9 cellular contexts compared by ENCODE assay signal in the genomic region with DNA sequence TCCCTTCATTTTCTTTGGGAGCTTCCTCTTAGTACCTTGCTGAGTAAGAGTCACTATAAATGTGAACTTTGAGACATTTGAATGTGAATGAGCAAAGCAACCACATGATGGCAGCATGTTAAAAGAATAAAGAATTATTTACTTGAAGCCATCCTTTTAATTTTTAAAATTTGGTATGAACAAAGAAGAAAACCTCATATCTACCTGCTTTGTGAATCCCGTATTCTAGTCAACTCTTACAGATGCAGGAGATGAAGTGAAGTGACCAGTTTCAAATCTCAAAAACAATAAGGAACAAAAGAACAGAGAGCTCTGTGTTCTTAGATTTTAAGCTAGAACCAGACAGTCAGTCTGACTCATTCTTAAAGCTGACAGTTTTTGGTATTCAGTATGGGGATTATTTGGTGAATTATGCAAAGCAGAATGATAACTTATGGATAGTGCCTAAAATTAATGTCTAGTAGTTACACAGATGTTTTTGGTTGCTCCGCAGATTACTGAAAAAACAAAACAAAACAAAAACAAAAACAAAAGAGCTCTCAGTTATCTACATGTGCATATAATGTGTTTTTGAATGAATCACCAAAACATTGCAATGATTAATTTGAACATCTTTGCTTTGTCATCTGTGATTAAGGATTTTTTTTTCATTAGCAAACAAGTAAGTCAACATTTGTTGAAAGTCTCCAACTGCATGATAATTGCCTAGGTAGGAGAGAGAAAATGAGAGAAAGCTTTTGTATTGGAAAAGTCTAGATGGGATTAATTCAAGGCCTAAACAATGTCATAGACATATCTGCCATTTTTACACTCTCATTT. TPM values are rescaled to one million over a fixed set of nuclear protein-coding genes. Genes with fewer than 3 reads are reported as not detected.
DNase-seq lines count a peak whose midpoint lies in the region; ATAC-seq, FAIRE-seq and TF ChIP-seq lines count a peak whose summit lies in the region.
"Had no signal": no experiment of that assay in that cellular context is flagged by ENCODE, and none has a peak within 500 bp of the region (broad histone marks: within the 10 kb centered on the region; RNA-seq: fewer than 3 reads in every experiment).

No MANE protein-coding gene starts in this region.

- H3K4me2 ChIP-seq in DND-41 (ENCODE audit: insufficient read depth, low read length) = no peak overlapping the region

- H3K4me1 ChIP-seq in DND-41 (ENCODE audit: insufficient read depth, low read length) = no peaks in the 10 kb centered on the region
- H3K4me1 ChIP-seq in small intestine (ENCODE audit: control insufficient read depth in 2 of 2, insufficient read depth in 1 of 2, low read depth in 1 of 2, low read length in 1 of 2) = no peaks in the 10 kb centered on the region

- H3K9me3 ChIP-seq in DND-41 (ENCODE audit: insufficient read depth, low read length, severe bottlenecking) (no peaks in the 10 kb centered on the region), small intestine (ENCODE audit: control insufficient read depth, low read depth) (no peaks in the 10 kb centered on the region)

- H3K27ac ChIP-seq in DND-41 (ENCODE audit: low read length) (no peak overlapping the region), small intestine (ENCODE audit: low read depth in 1 of 2, low read length in 1 of 2) (no peak overlapping the region)

- H2AFZ ChIP-seq in DND-41 (ENCODE audit: low read depth, low read length) = no peak overlapping the region

- no peaks in the 10 kb centered on the region for H3K27me3 ChIP-seq in DND-41 (ENCODE audit: insufficient read depth, low read length, poor library complexity)
- H3K27me3 ChIP-seq in small intestine (ENCODE audit: control insufficient read depth in 2 of 2, insufficient read depth in 2 of 2, low read length in 2 of 2) = no peaks in the 10 kb centered on the region

- H3K79me2 ChIP-seq in DND-41 (ENCODE audit: insufficient read depth, low read length) = no peaks in the 10 kb centered on the region

- H4K20me1 ChIP-seq in DND-41 (ENCODE audit: insufficient read depth, low read length) = no peaks in the 10 kb centered on the region

- no peak for FAIRE-seq in small intestine (lab: Jason Lieb, UNC)

- ATAC-seq in DND-41 (ENCODE audit: insufficient read depth, low read depth) (no peak), GM21786 (IDR thresholded peaks at IDR 0.05; ENCODE audit: unreplicated experiment) (peak; percentile 47), GM21447 (IDR thresholded peaks at IDR 0.05; ENCODE audit: unreplicated experiment) (no peak)
- ATAC-seq: naive thymus-derived CD8-positive, alpha-beta T cell had no signal

- H3K36me3 ChIP-seq in DND-41 (ENCODE audit: insufficient read depth, low read length) (no peaks in the 10 kb centered on the region), small intestine (ENCODE audit: control insufficient read depth in 2 of 2, insufficient read depth in 2 of 2, low read length in 2 of 2) (no peaks in the 10 kb centered on the region)

- TF ChIP-seq CTCF in DND-41 (IDR thresholded peaks at IDR 0.05; ENCODE audit: borderline replicate concordance, extremely low read depth, low read length, poor library complexity, severe bottlenecking) = peak; percentile 57
- peak; percentile 44 for TF ChIP-seq CTCF in epithelial cell of esophagus (IDR thresholded peaks at IDR 0.05; ENCODE audit: insufficient read depth, low read depth, low read length, missing control alignments)

- 43 to 53% (median 46%) methylated on average over 2 of the region's 2 CpGs for WGBS in small intestine, 3 donors

- H3K9ac ChIP-seq in DND-41 (ENCODE audit: low read depth, low read length) = no peak overlapping the region

- no peak for DNase-seq in DND-41
- peak; percentile 29 for DNase-seq in NCI-H460 (ENCODE audit: extremely low read depth, low read depth)
- DNase-seq in epithelial cell of esophagus (ENCODE audit: low read depth) = peak; percentile 71
- DNase-seq in small intestine = peak; percentile 33
- no peak for DNase-seq in HuH-7.5 (ENCODE audit: low spot score)
- DNase-seq in retina = no peak

- H3K4me3 ChIP-seq in DND-41 (ENCODE audit: low read depth in 1 of 2, low read length in 2 of 2) (no peak overlapping the region), epithelial cell of esophagus (ENCODE audit: low read length) (no peak overlapping the region), small intestine (ENCODE audit: low read depth in 1 of 2, low read length in 2 of 2) (no peak overlapping the region)

RNA-seq across cellular contexts. Expression of a gene that starts 48.2 kb away (rescaled TPM):
- 424 and 447 TPM in 2 replicates for total RNA-seq in NCI-H460 (2014; rRNA removed; shearing (Covaris generic))
- 593 and 720 TPM in 2 replicates for polyA plus RNA-seq in NCI-H460 (2014; cell fraction: nucleus; rRNA removed)
- polyA plus RNA-seq in small intestine = 100 to 1,000 TPM; 167 to 627 (median 189) TPM

RNA-seq across cellular contexts. Expression of a gene that starts 51.9 kb away (rescaled TPM):
- total RNA-seq in NCI-H460 (2014; rRNA removed; shearing (Covaris generic)) = 27.6 and 29.8 TPM in 2 replicates
- 19.8 and 27.5 TPM in 2 replicates for polyA plus RNA-seq in NCI-H460 (2014; cell fraction: nucleus; rRNA removed)
- polyA plus RNA-seq in small intestine = 10 to 100 TPM in 1 of 3 donors, 1 to 10 TPM in 2; 8.6 to 11.2 (median 8.7) TPM

Comparison
In these comparisons a context has a peak if more than half of its experiments do, and no peak if none do; other contexts are left out.
1. DNase-seq: peak in NCI-H460 (single experiment), epithelial cell of esophagus (single experiment) and small intestine (single experiment); none in DND-41 (single experiment), HuH-7.5 (single experiment) and retina (single experiment).